In genomic region chr22:23878219-23878618, GRCh38 we compare ENCODE assay signal across 14 cellular contexts. TPM values are rescaled to one million over a fixed set of nuclear protein-coding genes. Genes with fewer than 3 reads are reported as not detected.
A peak's percentile ranks its signal among the peaks of the same experiment; 100 is the strongest.
DNase-seq lines count a peak whose midpoint lies in the region; TF ChIP-seq lines count a peak whose summit lies in the region.
"Had no signal": no experiment of that assay in that cellular context is flagged by ENCODE, and none has a peak within 500 bp of the region (broad histone marks: within the 10 kb centered on the region; RNA-seq: fewer than 3 reads in every experiment).

No MANE protein-coding gene starts in this region.

- H4K8ac ChIP-seq in mesendoderm (ENCODE audit: low read depth, low read length): no peak overlapping the region

- no peak overlapping the region for H3K18ac ChIP-seq in mesendoderm (ENCODE audit: low read length)

- no peak overlapping the region for H3K4me3 ChIP-seq in mesendoderm (ENCODE audit: low read length)
- H3K4me3 ChIP-seq: SJSA1 had no signal

- no peaks in the 10 kb centered on the region for H3K79me1 ChIP-seq in mesendoderm (ENCODE audit: low read length)

- H3K4me2 ChIP-seq in mesendoderm (ENCODE audit: low read length): no peak overlapping the region

- no peak overlapping the region for H4K5ac ChIP-seq in mesendoderm (ENCODE audit: low read length)

- peak overlapping the region; percentile 59 for H3K27ac ChIP-seq in temporal lobe (ENCODE audit: low read depth, low read length)
- no peak overlapping the region for H3K27ac ChIP-seq in mesendoderm (ENCODE audit: low read depth, low read length)
- H3K27ac ChIP-seq: RWPE1, SJSA1 had no signal

- H3K4ac ChIP-seq in mesendoderm (ENCODE audit: low read depth, low read length): no peak overlapping the region

- TF ChIP-seq POLR2A in erythroblast (IDR thresholded peaks at IDR 0.05; ENCODE audit: low read length): no peak

- no peaks in the 10 kb centered on the region for H3K27me3 ChIP-seq in mesendoderm (ENCODE audit: insufficient read depth, low read length, poor library complexity)
- H3K27me3 ChIP-seq: SJSA1 had no signal

- no peaks in the 10 kb centered on the region for H3K36me3 ChIP-seq in mesendoderm (ENCODE audit: control insufficient read depth, insufficient read depth, low read length)
- H3K36me3 ChIP-seq: SJSA1 had no signal

- no peaks in the 10 kb centered on the region for H3K4me1 ChIP-seq in mesendoderm (ENCODE audit: control insufficient read depth, low read depth, low read length)
- H3K4me1 ChIP-seq: SJSA1 had no signal

- no peaks in the 10 kb centered on the region for H3K79me2 ChIP-seq in mesendoderm (ENCODE audit: control insufficient read depth, insufficient read depth, low read length)

- H2BK15ac ChIP-seq in mesendoderm (replicated peaks; ENCODE audit: low read depth): no peak overlapping the region

- DNase-seq in OCI-M1 (lab: John Stamatoyannopoulos, UW): peak; percentile 37
- peak; percentile 37 for DNase-seq in globus pallidus (ENCODE audit: low spot score)
- DNase-seq in myocyte (ENCODE audit: low read depth): peak; percentile 50
- no peak for DNase-seq in erythroblast (lab: John Stamatoyannopoulos, UW)
- DNase-seq in mesendoderm: no peak
- no peak for DNase-seq in CD1c-positive myeloid dendritic cell (ENCODE audit: extremely low spot score)
- DNase-seq: EL, H9, IMR-90, NCI-H187 treated with DMSO at 0.1 percent for 48 hours, NCI-H526 treated with DMSO at 0.1 percent for 48 hours had no signal

- no peak overlapping the region for H3K9ac ChIP-seq in mesendoderm (ENCODE audit: low read length)

- H3K23ac ChIP-seq in mesendoderm (ENCODE audit: low read length): no peak overlapping the region

- no peak overlapping the region for H2AK5ac ChIP-seq in mesendoderm (ENCODE audit: low read length)

- H2BK5ac ChIP-seq in mesendoderm (ENCODE audit: low read length): no peak overlapping the region

- no peak overlapping the region for H3K56ac ChIP-seq in mesendoderm (ENCODE audit: low read length)

- no CpG with 5 or more reads among the region's 7 CpGs for WGBS in mesendoderm (ENCODE audit: extremely low coverage, insufficient coverage, low lambda C conversion rate)

- no peak overlapping the region for H2BK120ac ChIP-seq in mesendoderm (ENCODE audit: low read depth, low read length)

RNA-seq across cellular contexts. Expression of gene MIF, which starts 16.0 kb away (rescaled TPM):
- total RNA-seq in myocyte (374 and 603 TPM in 2 replicates), temporal lobe (77.7 TPM)
- 1,227 TPM for polyA plus RNA-seq in myocyte (2012)
- polyA plus RNA-seq in mesendoderm (2013, experiment 1 of 2): 1,526 TPM
- 1,516 TPM for polyA plus RNA-seq in mesendoderm (2013, experiment 2 of 2)

RNA-seq across cellular contexts. Expression of gene SLC2A11, which starts 20.5 kb away (rescaled TPM):
- total RNA-seq in myocyte: 13.2 and 18.9 TPM in 2 replicates
- polyA plus RNA-seq in myocyte (2012): 18.8 TPM
- total RNA-seq in temporal lobe: 7.6 TPM
- 7.2 TPM for polyA plus RNA-seq in mesendoderm (2013, experiment 1 of 2)
- 7.5 TPM for polyA plus RNA-seq in mesendoderm (2013, experiment 2 of 2)

RNA-seq across cellular contexts. Expression of gene DERL3, which starts 39.4 kb away (rescaled TPM):
- 1.5 and 4.6 TPM in 2 replicates for total RNA-seq in myocyte
- polyA plus RNA-seq in myocyte (2012): 3.6 TPM
- 0.49 TPM for total RNA-seq in temporal lobe
- polyA plus RNA-seq in mesendoderm (2013, experiment 1 of 2): 7.4 TPM
- polyA plus RNA-seq in mesendoderm (2013, experiment 2 of 2): 6.6 TPM
- total RNA-seq: SJSA1 had no signal

Comparison
In these comparisons a context has a peak if more than half of its experiments do, and no peak if none do; other contexts are left out.
1. DNase-seq: peak in OCI-M1 (single experiment), globus pallidus (single experiment) and myocyte (single experiment); none in erythroblast (0 of 2), mesendoderm (single experiment) and CD1c-positive myeloid dendritic cell (single experiment).